9 cellular contexts compared by ENCODE assay signal in genomic region chr7:40057292-40057691, GRCh38.
A peak's percentile ranks its signal among the peaks of the same experiment; 100 is the strongest.
DNase-seq lines count a peak whose midpoint lies in the region; ATAC-seq and TF ChIP-seq lines count a peak whose summit lies in the region.
"Had no signal": no experiment of that assay in that cellular context is flagged by ENCODE, and none has a peak within 500 bp of the region (broad histone marks: within the 10 kb centered on the region; RNA-seq: fewer than 3 reads in every experiment).

No MANE protein-coding gene starts in this region.

- ATAC-seq in lower lobe of right lung (peak; percentile 77 to 79), HG03135 (IDR thresholded peaks at IDR 0.05; ENCODE audit: unreplicated experiment) (no peak)
- no peak for ATAC-seq in activated CD4-positive, CD25-positive, alpha-beta regulatory T cell treated with anti-CD3 and anti-CD28 coated beads, Interleukin-2, amount 50 U/mL, for 24 hours

- peaks cover 21% of the 10 kb centered on the region for H3K36me3 ChIP-seq in lower lobe of right lung
- H3K36me3 ChIP-seq: pancreas had no signal

- H3K9me3 ChIP-seq in lower lobe of right lung: no peaks in the 10 kb centered on the region
- H3K9me3 ChIP-seq: pancreas had no signal

- intact Hi-C loops in lower lobe of right lung (cut with DNase I): no loop called here

- H3K4me1 ChIP-seq in lower lobe of right lung: peaks cover 12% of the 10 kb centered on the region

- in situ Hi-C loops in astrocyte of the spinal cord (cut with HindIII; ENCODE audit: low sequenced_read_pairs): no loop called here

- TF ChIP-seq CTCF in astrocyte of the spinal cord (IDR thresholded peaks at IDR 0.05; ENCODE audit: low read depth, low read length): no peak
- TF ChIP-seq CTCF in lower lobe of right lung (IDR thresholded peaks at IDR 0.05): no peak
- no peak for TF ChIP-seq CTCF in GM10266 (IDR thresholded peaks at IDR 0.05; ENCODE audit: control insufficient read depth, insufficient read depth, low read depth, missing control alignments)

- DNase-seq in DMS79 (lab: John Stamatoyannopoulos, UW) (peak; percentile 78), NCI-H1105 treated with DMSO at 0.1 percent for 48 hours (lab: John Stamatoyannopoulos, UW) (peak; percentile 76), astrocyte of the spinal cord (ENCODE audit: low read depth, low spot score) (peak; percentile 13), lower lobe of right lung (no peak), GM10266 (ENCODE audit: extremely low spot score) (no peak)
- DNase-seq in stimulated activated CD4-positive, alpha-beta T cell treated with anti-CD3 and anti-CD28 coated beads, Interleukin-4, amount 100 ng/mL, for 4 hours: no peak
- DNase-seq: pancreas had no signal

- H3K27me3 ChIP-seq in lower lobe of right lung (ENCODE audit: low read depth): no peaks in the 10 kb centered on the region
- H3K27me3 ChIP-seq: pancreas had no signal

- H3K4me3 ChIP-seq in astrocyte of the spinal cord (ENCODE audit: low read depth, low read length) (no peak overlapping the region), lower lobe of right lung (no peak overlapping the region)
- H3K4me3 ChIP-seq: pancreas had no signal

- H3K27ac ChIP-seq in lower lobe of right lung: no peak overlapping the region
- H3K27ac ChIP-seq: pancreas had no signal

Comparison
In these comparisons a context has a peak if more than half of its experiments do, and no peak if none do; other contexts are left out.
1. DNase-seq: peak in DMS79 (single experiment), NCI-H1105 treated with DMSO at 0.1 percent for 48 hours (single experiment) and astrocyte of the spinal cord (single experiment); none in lower lobe of right lung (single experiment), stimulated activated CD4-positive, alpha-beta T cell treated with anti-CD3 and anti-CD28 coated beads, Interleukin-4, amount 100 ng/mL, for 4 hours (0 of 2) and GM10266 (single experiment).
2. ATAC-seq: peak in lower lobe of right lung (2 of 2); none in HG03135 (single experiment) and activated CD4-positive, CD25-positive, alpha-beta regulatory T cell treated with anti-CD3 and anti-CD28 coated beads, Interleukin-2, amount 50 U/mL, for 24 hours (0 of 2).